ENCODE assay signal across 1 cellular context in the genomic region with DNA sequence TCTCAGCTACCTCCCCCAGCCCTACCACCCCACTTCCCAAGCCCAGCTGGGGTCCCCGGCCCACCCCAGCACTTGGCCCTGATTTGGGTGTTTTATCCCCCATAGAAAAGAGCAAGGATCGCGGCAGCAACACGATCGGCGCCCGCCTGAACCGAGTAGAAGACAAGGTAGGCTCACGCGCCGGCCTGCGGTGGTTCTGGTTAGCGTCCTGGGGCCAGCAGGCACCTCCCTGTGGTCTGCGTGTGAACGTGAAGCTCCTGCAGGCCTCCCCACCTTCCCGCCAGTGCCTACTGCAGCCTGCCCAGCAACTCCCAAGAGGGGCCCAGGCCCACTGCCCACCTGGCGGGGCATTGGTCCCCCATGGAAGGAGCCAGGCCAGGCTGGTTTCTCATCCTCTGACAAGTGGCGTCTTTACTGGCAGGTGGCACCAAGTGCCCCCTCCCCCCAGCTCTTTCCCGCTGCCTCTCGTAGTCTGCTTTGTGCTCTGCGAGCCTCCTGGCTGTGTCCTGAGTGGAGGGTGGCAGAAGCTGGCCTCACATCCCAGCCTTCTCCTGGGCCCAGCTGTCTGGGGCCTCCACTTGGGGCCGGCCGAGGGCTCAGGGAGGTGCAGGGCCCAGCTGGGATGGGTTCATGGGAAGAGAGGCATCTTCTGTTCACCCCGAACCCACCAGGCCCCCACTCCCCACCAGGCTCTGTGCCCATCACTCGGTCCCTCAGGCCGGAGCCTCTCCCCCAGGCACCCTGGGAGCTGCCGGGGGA.
TF ChIP-seq lines count a peak whose summit lies in the region.

No MANE protein-coding gene starts in this region.

TF ChIP-seq in K562, 482 proteins besides CTCF, POLR2A, EP300 and RAD21 (continued from another document):
- TF ChIP-seq CLOCK (CRISPR knock-in tag; IDR thresholded peaks at IDR 0.05; ENCODE audit: borderline replicate concordance) (no peak), ZNF695 (CRISPR knock-in tag; IDR thresholded peaks at IDR 0.05) (0 out of 2 replicates have a peak, but pooled peaks have one; percentile 9), PHF21A (IDR thresholded peaks at IDR 0.05; ENCODE audit: borderline replicate concordance, low read depth) (no peak), BHLHE40 (IDR thresholded peaks at IDR 0.05; ENCODE audit: low read length) (no peak), USF2 (CRISPR knock-in tag; IDR thresholded peaks at IDR 0.05) (no peak), THRAP3 (IDR thresholded peaks at IDR 0.05; ENCODE audit: borderline replicate concordance) (no peak), ZNF766 (CRISPR knock-in tag; conservative IDR thresholded peaks at IDR 0.05) (peak; percentile 14), HMG20B (CRISPR knock-in tag; IDR thresholded peaks at IDR 0.05) (no peak), ZNF318 (IDR thresholded peaks at IDR 0.05; ENCODE audit: borderline replicate concordance in 1 of 2, low read depth in 1 of 2) (no peak), HSF4 (CRISPR knock-in tag; IDR thresholded peaks at IDR 0.05; ENCODE audit: borderline replicate concordance) (no peak), HDGF (IDR thresholded peaks at IDR 0.05) (peak; percentile 51; the same call in 1 of the 2 replicates), U2AF2 (optimal IDR thresholded peaks at IDR 0.05; ENCODE audit: low read depth, low read length) (no peak), ZHX1 (conservative IDR thresholded peaks at IDR 0.05; ENCODE audit: low read length) (no peak), ELF2 (CRISPR knock-in tag; IDR thresholded peaks at IDR 0.05) (no peak), FIP1L1 (IDR thresholded peaks at IDR 0.05; ENCODE audit: low read depth, low read length, poor library complexity, severe bottlenecking) (peak; percentile 20), SPI1 (IDR thresholded peaks at IDR 0.05; ENCODE audit: borderline replicate concordance, low read depth, low read length) (no peak), HNRNPL (IDR thresholded peaks at IDR 0.05; ENCODE audit: low read depth, low read length) (no peak), DACH1 (IDR thresholded peaks at IDR 0.05; ENCODE audit: partially characterized antibody) (no peak), ZBTB1 (CRISPR knock-in tag; IDR thresholded peaks at IDR 0.05; ENCODE audit: borderline replicate concordance, low read depth) (no peak; the same call in 1 of the 2 replicates), HMGXB4 (CRISPR knock-in tag; IDR thresholded peaks at IDR 0.05) (no peak), PRPF4 (IDR thresholded peaks at IDR 0.05; ENCODE audit: insufficient read depth, low read depth, low read length, poor library complexity, severe bottlenecking) (no peak), STAT5B (CRISPR knock-in tag; IDR thresholded peaks at IDR 0.05) (no peak), CREB3 (tag; conservative IDR thresholded peaks at IDR 0.05; ENCODE audit: low read depth) (0 out of 2 replicates have a peak, but pooled peaks have one; percentile 41), KLF13 (tag; IDR thresholded peaks at IDR 0.05; ENCODE audit: borderline replicate concordance, low read depth) (no peak)
- TF ChIP-seq, protein P1, sequence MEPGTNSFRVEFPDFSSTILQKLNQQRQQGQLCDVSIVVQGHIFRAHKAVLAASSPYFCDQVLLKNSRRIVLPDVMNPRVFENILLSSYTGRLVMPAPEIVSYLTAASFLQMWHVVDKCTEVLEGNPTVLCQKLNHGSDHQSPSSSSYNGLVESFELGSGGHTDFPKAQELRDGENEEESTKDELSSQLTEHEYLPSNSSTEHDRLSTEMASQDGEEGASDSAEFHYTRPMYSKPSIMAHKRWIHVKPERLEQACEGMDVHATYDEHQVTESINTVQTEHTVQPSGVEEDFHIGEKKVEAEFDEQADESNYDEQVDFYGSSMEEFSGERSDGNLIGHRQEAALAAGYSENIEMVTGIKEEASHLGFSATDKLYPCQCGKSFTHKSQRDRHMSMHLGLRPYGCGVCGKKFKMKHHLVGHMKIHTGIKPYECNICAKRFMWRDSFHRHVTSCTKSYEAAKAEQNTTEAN (CRISPR knock-in tag; IDR thresholded peaks at IDR 0.05), result no peak
